ENCODE assay signal across 8 cellular contexts in genomic region chr3:134406331-134407246, GRCh38. TPM values are rescaled to one million over a fixed set of nuclear protein-coding genes. Genes with fewer than 3 reads are reported as not detected.
DNase-seq lines count a peak whose midpoint lies in the region; ATAC-seq, FAIRE-seq and TF ChIP-seq lines count a peak whose summit lies in the region.

No MANE protein-coding gene starts in this region.

- H3K9ac ChIP-seq in ES-I3 (ENCODE audit: low read depth, low read length) = peak overlapping the region; percentile 63
- peak overlapping the region; percentile 38 for H3K9ac ChIP-seq in neuronal stem cell (ENCODE audit: low read depth, low read length, poor library complexity)

- peak overlapping the region; percentile 96 for H3K4me2 ChIP-seq in neuronal stem cell (ENCODE audit: insufficient read depth, low read length, poor library complexity, severe bottlenecking)

- no peak for TF ChIP-seq CTCF in foreskin keratinocyte (conservative IDR thresholded peaks at IDR 0.05)

- H3K27me3 ChIP-seq in foreskin keratinocyte = peaks cover 33% of the 10 kb centered on the region
- H3K27me3 ChIP-seq in neuronal stem cell (ENCODE audit: control insufficient read depth in 3 of 3, insufficient read depth in 3 of 3, low read depth in 1 of 3, low read length in 3 of 3) = peaks cover 0 to 73% (median 39%) of the 10 kb centered on the region in 3 experiments

- H2BK5ac ChIP-seq in neuronal stem cell (ENCODE audit: low read length) = peak overlapping the region; percentile 2

- H3K79me1 ChIP-seq in neuronal stem cell (ENCODE audit: low read depth, low read length) = no peaks in the 10 kb centered on the region

- peak overlapping the region; percentile 66 for H3K23ac ChIP-seq in neuronal stem cell (ENCODE audit: low read depth, low read length, poor library complexity)

- DNase-seq in NCI-H82 treated with DMSO at 0.1 percent for 48 hours (lab: John Stamatoyannopoulos, UW; ENCODE audit: unreplicated experiment) (peak; percentile 93), foreskin keratinocyte (no peak), neuronal stem cell (ENCODE audit: low spot score) (peak; percentile 77), GDM1 (lab: John Stamatoyannopoulos, UW) (no peak), GM12891 (ENCODE audit: insufficient read length, low spot score) (no peak)

- H3K36me3 ChIP-seq in ES-I3 (ENCODE audit: insufficient read depth, low read length) = no peaks in the 10 kb centered on the region
- H3K36me3 ChIP-seq in neuronal stem cell (replicated peaks in 1 of 2; ENCODE audit: control insufficient read depth in 2 of 2, insufficient read depth in 2 of 2, low read length in 2 of 2) = no peaks in the 10 kb centered on the region

- no peak overlapping the region for H3K4ac ChIP-seq in neuronal stem cell (ENCODE audit: low read length)

- peak overlapping the region; percentile 76 for H2BK120ac ChIP-seq in neuronal stem cell (ENCODE audit: low read depth, low read length)

- peak overlapping the region; percentile 96 for H3K18ac ChIP-seq in neuronal stem cell (ENCODE audit: low read length)

- H3K9me3 ChIP-seq in ES-I3 (ENCODE audit: control insufficient read depth, insufficient read depth, low read length) (peaks cover 7% of the 10 kb centered on the region), neuronal stem cell (replicated peaks in 1 of 2; ENCODE audit: control insufficient read depth in 2 of 2, insufficient read depth in 1 of 2, low read depth in 1 of 2, low read length in 2 of 2) (peaks cover 5 to 7% of the 10 kb centered on the region in 2 donors)

- no peak for TF ChIP-seq POLR2A in GM12891 (IDR thresholded peaks at IDR 0.05; ENCODE audit: low read depth, low read length)

- peak overlapping the region; percentile 47 to 71 for H3K4me3 ChIP-seq in neuronal stem cell (ENCODE audit: low read length in 2 of 2)

- H2AFZ ChIP-seq in neuronal stem cell (ENCODE audit: low read length) = peak overlapping the region; percentile 95

- H3K27ac ChIP-seq in foreskin keratinocyte (no peak overlapping the region), neuronal stem cell (replicated peaks; ENCODE audit: low read length) (no peak overlapping the region)

- no CpG with 5 or more reads among the region's 64 CpGs for WGBS in neuronal stem cell (ENCODE audit: extremely low coverage in 2 of 2, insufficient read length in 2 of 2, insufficient replicate concordance in 1 of 2), 2 donors

- H2BK15ac ChIP-seq in neuronal stem cell (ENCODE audit: low read length) = peak overlapping the region; percentile 22

- ATAC-seq in foreskin keratinocyte (peak; percentile 42), HG02610 (IDR thresholded peaks at IDR 0.05; ENCODE audit: unreplicated experiment) (no peak), HG03159 (IDR thresholded peaks at IDR 0.05; ENCODE audit: unreplicated experiment) (no peak)

- H3K4me1 ChIP-seq in ES-I3 (ENCODE audit: insufficient read depth, low read length) = peaks cover 20% of the 10 kb centered on the region
- H3K4me1 ChIP-seq in foreskin keratinocyte = no peaks in the 10 kb centered on the region
- peaks cover 9 to 10% of the 10 kb centered on the region in 2 donors for H3K4me1 ChIP-seq in neuronal stem cell (ENCODE audit: control insufficient read depth in 2 of 2, insufficient read depth in 1 of 2, low read depth in 1 of 2, low read length in 2 of 2)

- H2AK5ac ChIP-seq in neuronal stem cell (ENCODE audit: low read depth, low read length) = peak overlapping the region; percentile 34

- H2BK12ac ChIP-seq in neuronal stem cell (ENCODE audit: low read length) = no peak overlapping the region

- no peak overlapping the region for H4K91ac ChIP-seq in neuronal stem cell (ENCODE audit: low read depth, low read length, poor library complexity)

- no peak for FAIRE-seq in GM12891 (lab: Jason Lieb, UNC)

- H4K8ac ChIP-seq in neuronal stem cell (ENCODE audit: low read depth, low read length) = no peak overlapping the region

- H3K14ac ChIP-seq in neuronal stem cell (ENCODE audit: low read length) = no peak overlapping the region

TF ChIP-seq in GM12891, 5 proteins besides CTCF, POLR2A, EP300 and RAD21:
- TF ChIP-seq POLR2AphosphoS5 (IDR thresholded peaks at IDR 0.05; ENCODE audit: low read depth, low read length) (no peak), SPI1 (IDR thresholded peaks at IDR 0.05; ENCODE audit: low read depth, low read length) (no peak), TAF1 (IDR thresholded peaks at IDR 0.05; ENCODE audit: low read depth, low read length) (no peak), POU2F2 (IDR thresholded peaks at IDR 0.05; ENCODE audit: low read depth, low read length) (no peak), PAX5 (IDR thresholded peaks at IDR 0.05; ENCODE audit: insufficient read depth, low read length, severe bottlenecking) (no peak)

RNA-seq across cellular contexts. Expression of gene AMOTL2, which starts 32.3 kb away (rescaled TPM):
- 79.5 and 86.7 TPM in 2 replicates for total RNA-seq in foreskin keratinocyte
- 22.1 and 29.6 TPM in 2 replicates for polyA plus RNA-seq in foreskin keratinocyte
- 61.7 TPM for polyA plus RNA-seq in neuronal stem cell (2013, experiment 1 of 2)
- polyA plus RNA-seq in neuronal stem cell (2013, experiment 2 of 2) = 60.5 TPM
- polyA plus RNA-seq in GM12891 (2012; ENCODE audit: low read depth, missing spikeins) = 0.01 TPM

Comparison
In these comparisons a context has a peak if more than half of its experiments do, and no peak if none do; other contexts are left out.
1. DNase-seq: peak in NCI-H82 treated with DMSO at 0.1 percent for 48 hours (single experiment) and neuronal stem cell (single experiment); none in foreskin keratinocyte (0 of 2), GDM1 (single experiment) and GM12891 (single experiment).